Comparison of ENCODE assay signal across 29 cellular contexts in genomic region chr11:79543101-79543500, GRCh38.
"Had no signal": no experiment of that assay in that cellular context is flagged by ENCODE, and none has a peak within 500 bp of the region (broad histone marks: within the 10 kb centered on the region; RNA-seq: fewer than 3 reads in every experiment).

No MANE protein-coding gene starts in this region.

- H3K9me3 ChIP-seq: neutrophil, ovary, psoas muscle, right lobe of liver, sigmoid colon, stomach, thoracic aorta, thyroid gland, tibial nerve, upper lobe of left lung, vagina had no signal

- H3K27ac ChIP-seq: neutrophil, ovary, parathyroid adenoma, psoas muscle, right lobe of liver, sigmoid colon, stomach, thoracic aorta, thyroid gland, tibial nerve, upper lobe of left lung, vagina had no signal

- H3K4me1 ChIP-seq: parathyroid adenoma, psoas muscle, right lobe of liver, sigmoid colon, stomach, thyroid gland, tibial nerve, upper lobe of left lung, vagina had no signal

- H3K27me3 ChIP-seq: neutrophil, ovary, right lobe of liver, sigmoid colon, stomach, thyroid gland, tibial nerve, upper lobe of left lung, vagina had no signal

- H3K9me3 Mint-ChIP-seq: natural killer cell treated with Interleukin-12 subunit alpha and Interleukin-12 subunit beta and Interleukin-15 and Interleukin-18, amount 100 ng/mL, for 72 hours; nephron progenitor cell; neural crest cell had no signal

- ATAC-seq: natural killer cell treated with Interleukin-12 subunit alpha and Interleukin-12 subunit beta and Interleukin-15 and Interleukin-18, amount 100 ng/mL, for 72 hours; psoas muscle; right cardiac atrium; right lobe of liver; stimulated activated effector memory CD8-positive, alpha-beta T cell treated with anti-CD3 and anti-CD28 coated beads, Interleukin-12 subunit alpha, Interleukin-12 subunit beta, amount 100 ng/mL, for 72 hours; stimulated activated naive B cell treated with anti-CD40 and anti-IgM and Interleukin-4, amounts not matched to agents 10 μg/mL and 1 μg/mL and 100 μg/mL, for 72 hours had no signal

- DNase-seq: nephron progenitor cell; nucleus accumbens; ovary; posterior cingulate gyrus; psoas muscle; right cardiac atrium; right lobe of liver; sigmoid colon; small intestine; stimulated activated CD4-positive, alpha-beta T cell treated with anti-CD3 and anti-CD28 coated beads, Interleukin-15, amount 100 ng/mL, for 24 hours; stimulated activated CD4-positive, alpha-beta T cell treated with anti-CD3 and anti-CD28 coated beads, Interleukin-2, amount 100 ng/mL, for 24 hours; stimulated activated CD4-positive, alpha-beta T cell treated with anti-CD3 and anti-CD28 coated beads, Interleukin-2, amount 100 ng/mL, for 48 hours; stimulated activated CD4-positive, alpha-beta T cell treated with anti-CD3 and anti-CD28 coated beads, Interleukin-4, amount 100 ng/mL, for 24 hours; stimulated activated naive B cell treated with anti-CD40 and anti-IgM and Interleukin-4, amounts not matched to agents 10 μg/mL and 1 μg/mL and 100 μg/mL, for 72 hours; stimulated activated naive CD4-positive, alpha-beta T cell treated with Interleukin-2 at 50 U/mL for 16 hours; stomach; thyroid gland; trophoblast cell; upper lobe of left lung had no signal

- H3K27me3 Mint-ChIP-seq: natural killer cell treated with Interleukin-12 subunit alpha and Interleukin-12 subunit beta and Interleukin-15 and Interleukin-18, amount 100 ng/mL, for 72 hours had no signal

- H3K4me1 Mint-ChIP-seq: neural crest cell; stimulated activated effector memory CD8-positive, alpha-beta T cell treated with anti-CD3 and anti-CD28 coated beads, Interleukin-12 subunit alpha, Interleukin-12 subunit beta, amount 100 ng/mL, for 72 hours; stimulated activated naive B cell treated with anti-CD40 and anti-IgM and Interleukin-4, amounts not matched to agents 10 μg/mL and 1 μg/mL and 100 μg/mL, for 72 hours had no signal

- H3K9ac ChIP-seq: parathyroid adenoma had no signal

- H3K27ac Mint-ChIP-seq: natural killer cell treated with Interleukin-12 subunit alpha and Interleukin-12 subunit beta and Interleukin-15 and Interleukin-18, amount 100 ng/mL, for 72 hours; nephron progenitor cell; progenitor cell of endocrine pancreas; stimulated activated effector memory CD8-positive, alpha-beta T cell treated with anti-CD3 and anti-CD28 coated beads, Interleukin-12 subunit alpha, Interleukin-12 subunit beta, amount 100 ng/mL, for 72 hours; stimulated activated naive B cell treated with anti-CD40 and anti-IgM and Interleukin-4, amounts not matched to agents 10 μg/mL and 1 μg/mL and 100 μg/mL, for 72 hours; stimulated activated naive CD8-positive, alpha-beta T cell treated with anti-CD3 and anti-CD28 coated beads, Interleukin-15, Interleukin-2, amounts not matched to agents 100 ng/mL and 50 ng/mL, for 24 hours had no signal

- H2AFZ ChIP-seq: parathyroid adenoma had no signal

- H3K79me2 ChIP-seq: parathyroid adenoma had no signal

- H3K36me3 ChIP-seq: neutrophil, ovary, right lobe of liver, sigmoid colon, stomach, thoracic aorta, thyroid gland, tibial nerve, upper lobe of left lung, vagina had no signal

- H3K4me3 Mint-ChIP-seq: natural killer cell treated with Interleukin-12 subunit alpha and Interleukin-12 subunit beta and Interleukin-15 and Interleukin-18, amount 100 ng/mL, for 72 hours; nephron progenitor cell; neural crest cell; stimulated activated effector memory CD8-positive, alpha-beta T cell treated with anti-CD3 and anti-CD28 coated beads, Interleukin-12 subunit alpha, Interleukin-12 subunit beta, amount 100 ng/mL, for 72 hours; stimulated activated naive B cell treated with anti-CD40 and anti-IgM and Interleukin-4, amounts not matched to agents 10 μg/mL and 1 μg/mL and 100 μg/mL, for 72 hours; stimulated activated naive CD8-positive, alpha-beta T cell treated with anti-CD3 and anti-CD28 coated beads, Interleukin-15, Interleukin-2, amounts not matched to agents 100 ng/mL and 50 ng/mL, for 24 hours had no signal

- H3K36me3 Mint-ChIP-seq: natural killer cell treated with Interleukin-12 subunit alpha and Interleukin-12 subunit beta and Interleukin-15 and Interleukin-18, amount 100 ng/mL, for 72 hours; stimulated activated effector memory CD8-positive, alpha-beta T cell treated with anti-CD3 and anti-CD28 coated beads, Interleukin-12 subunit alpha, Interleukin-12 subunit beta, amount 100 ng/mL, for 72 hours; stimulated activated naive B cell treated with anti-CD40 and anti-IgM and Interleukin-4, amounts not matched to agents 10 μg/mL and 1 μg/mL and 100 μg/mL, for 72 hours had no signal

- H3K4me3 ChIP-seq: ovary, psoas muscle, right lobe of liver, sigmoid colon, stomach, thoracic aorta, thyroid gland, tibial nerve, upper lobe of left lung, vagina had no signal
